10 cellular contexts compared by ENCODE assay signal in genomic region chr1:209485167-209485566, GRCh38.
A peak's percentile ranks its signal among the peaks of the same experiment; 100 is the strongest.
DNase-seq lines count a peak whose midpoint lies in the region; ATAC-seq and TF ChIP-seq lines count a peak whose summit lies in the region.
"Had no signal": no experiment of that assay in that cellular context is flagged by ENCODE, and none has a peak within 500 bp of the region (broad histone marks: within the 10 kb centered on the region; RNA-seq: fewer than 3 reads in every experiment).

No MANE protein-coding gene starts in this region.

- peak; percentile 24 for DNase-seq in HK-2 (ENCODE audit: unreplicated experiment)
- peak; percentile 92 for DNase-seq in NCI-H226
- DNase-seq in choroid plexus epithelial cell (ENCODE audit: low read depth): peak; percentile 47
- DNase-seq in pons (ENCODE audit: low spot score): peak; percentile 3
- DNase-seq in stimulated activated CD4-positive, alpha-beta T cell treated with anti-CD3 and anti-CD28 coated beads, Interleukin-15, amount 100 ng/mL, for 24 hours: no peak
- no peak for DNase-seq in activated CD4-positive, CD25-positive, alpha-beta regulatory T cell (lab: John Stamatoyannopoulos, UW)
- DNase-seq: T-cell had no signal

- no peak overlapping the region for H3K4me3 ChIP-seq in choroid plexus epithelial cell (ENCODE audit: low read depth, low read length)
- H3K4me3 ChIP-seq: body of pancreas, lung had no signal

- no peak for ATAC-seq in GM19328 (IDR thresholded peaks at IDR 0.05; ENCODE audit: unreplicated experiment)
- ATAC-seq: body of pancreas, T-cell had no signal

- no peak for TF ChIP-seq CTCF in choroid plexus epithelial cell (conservative IDR thresholded peaks at IDR 0.05; ENCODE audit: low read depth, low read length)

Comparison
In these comparisons a context has a peak if more than half of its experiments do, and no peak if none do; other contexts are left out.
1. DNase-seq: peak in HK-2 (single experiment), NCI-H226 (single experiment), choroid plexus epithelial cell (single experiment) and pons (single experiment); none in stimulated activated CD4-positive, alpha-beta T cell treated with anti-CD3 and anti-CD28 coated beads, Interleukin-15, amount 100 ng/mL, for 24 hours (single experiment) and activated CD4-positive, CD25-positive, alpha-beta regulatory T cell (0 of 4).